ENCODE assay signal across 8 cellular contexts in the genomic region with DNA sequence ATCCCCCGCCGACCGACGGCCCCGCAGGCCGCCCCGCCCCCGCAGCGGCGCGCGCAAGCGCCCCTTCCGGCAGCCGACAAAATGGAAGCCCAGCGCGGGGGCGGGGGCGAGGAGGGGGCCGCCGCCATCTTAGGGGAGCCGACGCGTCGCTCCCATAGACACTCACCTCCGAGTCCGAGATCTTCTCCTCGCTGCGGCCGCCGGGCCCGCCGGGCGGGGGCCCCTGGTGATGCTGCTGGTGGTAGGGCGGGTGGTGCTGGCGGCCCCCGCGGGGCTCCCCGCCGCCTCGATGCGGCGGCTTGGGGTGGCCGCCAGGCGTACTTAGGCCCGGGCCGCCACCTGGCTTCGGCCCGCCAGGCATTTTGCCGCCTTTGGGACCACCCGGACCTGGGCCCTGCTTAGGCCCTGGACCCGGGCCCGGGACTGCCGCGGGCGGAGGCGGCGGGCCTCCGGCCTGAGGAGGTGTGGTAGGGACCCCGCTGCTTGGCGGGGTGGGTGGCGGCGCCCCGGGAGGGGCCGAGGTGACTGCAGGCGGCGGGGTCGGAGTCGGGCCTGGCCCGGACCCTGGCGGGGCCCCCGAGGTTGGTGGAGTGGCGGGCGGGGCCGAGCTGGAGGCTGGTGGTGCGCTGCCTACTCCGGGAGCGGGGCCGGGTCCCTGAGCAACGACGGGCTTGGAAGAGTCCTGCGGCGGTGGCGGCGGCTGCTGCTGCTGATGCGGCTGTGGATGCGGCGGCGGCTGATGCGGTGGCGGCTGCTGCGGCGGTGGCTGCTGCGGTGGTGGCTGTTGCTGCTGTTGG. TPM values are rescaled to one million over a fixed set of nuclear protein-coding genes. Genes with fewer than 3 reads are reported as not detected.
A peak's percentile ranks its signal among the peaks of the same experiment; 100 is the strongest.
DNase-seq lines count a peak whose midpoint lies in the region; ATAC-seq and TF ChIP-seq lines count a peak whose summit lies in the region.

No MANE protein-coding gene starts in this region.

- ATAC-seq in GM18867 (IDR thresholded peaks at IDR 0.05; ENCODE audit: unreplicated experiment), result peak; percentile 44
- ATAC-seq in HG03342 (IDR thresholded peaks at IDR 0.05; ENCODE audit: unreplicated experiment), result peak; percentile 36

- no peaks in the 10 kb centered on the region for H3K27me3 ChIP-seq in liver (ENCODE audit: control insufficient read depth in 4 of 4, insufficient read depth in 4 of 4, low read length in 3 of 4)

- H3K36me3 ChIP-seq in liver (ENCODE audit: control insufficient read depth in 4 of 4, insufficient read depth in 3 of 4, low read depth in 1 of 4, low read length in 3 of 4), result peaks cover 6 to 36% (median 29%) of the 10 kb centered on the region in 4 donors

- DNase-seq in A172 (ENCODE audit: low spot score), result peak; percentile 13
- DNase-seq in NCI-H69 (lab: John Stamatoyannopoulos, UW), result peak; percentile 84
- DNase-seq in activated CD4-positive, alpha-beta T cell treated with anti-CD3 and anti-CD28 coated beads, Interleukin-2, amount 50 U/mL, for 1 hour, result peak; percentile 86
- peak; percentile 71 for DNase-seq in dedifferentiated amniotic fluid mesenchymal stem cell (ENCODE audit: extremely low spot score)
- DNase-seq in stimulated activated CD4-positive, alpha-beta T cell treated with anti-CD3 and anti-CD28 coated beads, Interleukin-2, amount 100 ng/mL, for 48 hours, result peak; percentile 83 to 90

- peak overlapping the region; percentile 73 to 99 (median 99) for H3K4me3 ChIP-seq in liver (ENCODE audit: low read depth in 1 of 3, low read length in 3 of 3)

- no peaks in the 10 kb centered on the region for H3K9me3 ChIP-seq in liver (ENCODE audit: control insufficient read depth in 4 of 4, low read length in 3 of 4)

- H3K9ac ChIP-seq in liver (ENCODE audit: low read depth in 1 of 2, low read length in 2 of 2), result peak overlapping the region; percentile 72 to 98

- peaks cover 8 to 50% (median 40%) of the 10 kb centered on the region in 4 donors for H3K4me1 ChIP-seq in liver (ENCODE audit: control insufficient read depth in 4 of 4, insufficient read depth in 4 of 4, low read length in 3 of 4)

- TF ChIP-seq CTCF in liver (IDR thresholded peaks at IDR 0.05; ENCODE audit: low read depth, low read length, missing input control), result peak; percentile 9

- H3K27ac ChIP-seq in liver (ENCODE audit: low read depth in 1 of 2, low read length in 2 of 2), result peak overlapping the region; percentile 98 to 99

- no peak for TF ChIP-seq RAD21 in liver (IDR thresholded peaks at IDR 0.05)

- under 1% methylated on average over 94 of the region's 94 CpGs for WGBS in liver

TF ChIP-seq in liver, 16 proteins besides CTCF, POLR2A, EP300 and RAD21:
- TF ChIP-seq, protein P1, sequence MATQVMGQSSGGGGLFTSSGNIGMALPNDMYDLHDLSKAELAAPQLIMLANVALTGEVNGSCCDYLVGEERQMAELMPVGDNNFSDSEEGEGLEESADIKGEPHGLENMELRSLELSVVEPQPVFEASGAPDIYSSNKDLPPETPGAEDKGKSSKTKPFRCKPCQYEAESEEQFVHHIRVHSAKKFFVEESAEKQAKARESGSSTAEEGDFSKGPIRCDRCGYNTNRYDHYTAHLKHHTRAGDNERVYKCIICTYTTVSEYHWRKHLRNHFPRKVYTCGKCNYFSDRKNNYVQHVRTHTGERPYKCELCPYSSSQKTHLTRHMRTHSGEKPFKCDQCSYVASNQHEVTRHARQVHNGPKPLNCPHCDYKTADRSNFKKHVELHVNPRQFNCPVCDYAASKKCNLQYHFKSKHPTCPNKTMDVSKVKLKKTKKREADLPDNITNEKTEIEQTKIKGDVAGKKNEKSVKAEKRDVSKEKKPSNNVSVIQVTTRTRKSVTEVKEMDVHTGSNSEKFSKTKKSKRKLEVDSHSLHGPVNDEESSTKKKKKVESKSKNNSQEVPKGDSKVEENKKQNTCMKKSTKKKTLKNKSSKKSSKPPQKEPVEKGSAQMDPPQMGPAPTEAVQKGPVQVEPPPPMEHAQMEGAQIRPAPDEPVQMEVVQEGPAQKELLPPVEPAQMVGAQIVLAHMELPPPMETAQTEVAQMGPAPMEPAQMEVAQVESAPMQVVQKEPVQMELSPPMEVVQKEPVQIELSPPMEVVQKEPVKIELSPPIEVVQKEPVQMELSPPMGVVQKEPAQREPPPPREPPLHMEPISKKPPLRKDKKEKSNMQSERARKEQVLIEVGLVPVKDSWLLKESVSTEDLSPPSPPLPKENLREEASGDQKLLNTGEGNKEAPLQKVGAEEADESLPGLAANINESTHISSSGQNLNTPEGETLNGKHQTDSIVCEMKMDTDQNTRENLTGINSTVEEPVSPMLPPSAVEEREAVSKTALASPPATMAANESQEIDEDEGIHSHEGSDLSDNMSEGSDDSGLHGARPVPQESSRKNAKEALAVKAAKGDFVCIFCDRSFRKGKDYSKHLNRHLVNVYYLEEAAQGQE (IDR thresholded peaks at IDR 0.05), result peak; percentile 3
- TF ChIP-seq GABPA (IDR thresholded peaks at IDR 0.05 in 1 of 2, conservative IDR thresholded peaks at IDR 0.05 in 1 of 2) (no peak), HNF4G (IDR thresholded peaks at IDR 0.05) (no peak), YY1 (IDR thresholded peaks at IDR 0.05) (peak; percentile 96), TAF1 (conservative IDR thresholded peaks at IDR 0.05) (no peak), EGR1 (IDR thresholded peaks at IDR 0.05; ENCODE audit: low read depth in 2 of 2) (peak; percentile 77 to 93), NR2F2 (IDR thresholded peaks at IDR 0.05) (no peak), HNF4A (conservative IDR thresholded peaks at IDR 0.05) (no peak), RXRA (IDR thresholded peaks at IDR 0.05) (no peak), JUND (IDR thresholded peaks at IDR 0.05) (no peak), SP1 (IDR thresholded peaks at IDR 0.05) (no peak), FOXA2 (IDR thresholded peaks at IDR 0.05) (no peak), FOXA1 (IDR thresholded peaks at IDR 0.05) (no peak)
- TF ChIP-seq, protein P2, sequence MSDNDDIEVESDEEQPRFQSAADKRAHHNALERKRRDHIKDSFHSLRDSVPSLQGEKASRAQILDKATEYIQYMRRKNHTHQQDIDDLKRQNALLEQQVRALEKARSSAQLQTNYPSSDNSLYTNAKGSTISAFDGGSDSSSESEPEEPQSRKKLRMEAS (IDR thresholded peaks at IDR 0.05), result no peak
- TF ChIP-seq, protein P3, sequence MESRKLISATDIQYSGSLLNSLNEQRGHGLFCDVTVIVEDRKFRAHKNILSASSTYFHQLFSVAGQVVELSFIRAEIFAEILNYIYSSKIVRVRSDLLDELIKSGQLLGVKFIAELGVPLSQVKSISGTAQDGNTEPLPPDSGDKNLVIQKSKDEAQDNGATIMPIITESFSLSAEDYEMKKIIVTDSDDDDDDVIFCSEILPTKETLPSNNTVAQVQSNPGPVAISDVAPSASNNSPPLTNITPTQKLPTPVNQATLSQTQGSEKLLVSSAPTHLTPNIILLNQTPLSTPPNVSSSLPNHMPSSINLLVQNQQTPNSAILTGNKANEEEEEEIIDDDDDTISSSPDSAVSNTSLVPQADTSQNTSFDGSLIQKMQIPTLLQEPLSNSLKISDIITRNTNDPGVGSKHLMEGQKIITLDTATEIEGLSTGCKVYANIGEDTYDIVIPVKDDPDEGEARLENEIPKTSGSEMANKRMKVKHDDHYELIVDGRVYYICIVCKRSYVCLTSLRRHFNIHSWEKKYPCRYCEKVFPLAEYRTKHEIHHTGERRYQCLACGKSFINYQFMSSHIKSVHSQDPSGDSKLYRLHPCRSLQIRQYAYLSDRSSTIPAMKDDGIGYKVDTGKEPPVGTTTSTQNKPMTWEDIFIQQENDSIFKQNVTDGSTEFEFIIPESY (IDR thresholded peaks at IDR 0.05), result no peak
- TF ChIP-seq, protein P4, sequence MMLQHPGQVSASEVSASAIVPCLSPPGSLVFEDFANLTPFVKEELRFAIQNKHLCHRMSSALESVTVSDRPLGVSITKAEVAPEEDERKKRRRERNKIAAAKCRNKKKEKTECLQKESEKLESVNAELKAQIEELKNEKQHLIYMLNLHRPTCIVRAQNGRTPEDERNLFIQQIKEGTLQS (IDR thresholded peaks at IDR 0.05), result no peak

RNA-seq across cellular contexts. Expression of a gene that starts 0.7 kb away (rescaled TPM):
- 201 and 274 TPM in 2 replicates for total RNA-seq in A172 (2014; rRNA removed; shearing (Covaris generic))
- total RNA-seq in liver, result 100 to 1,000 TPM in 1 of 2 donors, 10 to 100 TPM in 1; 81.2 to 173 TPM
- polyA plus RNA-seq in liver, result 10 to 100 TPM; 29.7 to 51.3 TPM

Comparison
In these comparisons a context has a peak if more than half of its experiments do, and no peak if none do; other contexts are left out.
1. Peak in every context shown above with its lines: DNase-seq, ATAC-seq, H3K4me3 ChIP-seq and H3K27ac ChIP-seq.
2. DNase-seq: peak in every context shown above with its lines; median percentile 86 in stimulated activated CD4-positive, alpha-beta T cell treated with anti-CD3 and anti-CD28 coated beads, Interleukin-2, amount 100 ng/mL, for 48 hours; 86 in activated CD4-positive, alpha-beta T cell treated with anti-CD3 and anti-CD28 coated beads, Interleukin-2, amount 50 U/mL, for 1 hour; 84 in NCI-H69; 71 in dedifferentiated amniotic fluid mesenchymal stem cell; 13 in A172.